In genomic region chr3:138945646-138946553, GRCh38 we compare ENCODE assay signal across 8 cellular contexts. TPM values are rescaled to one million over a fixed set of nuclear protein-coding genes. Genes with fewer than 3 reads are reported as not detected.
A peak's percentile ranks its signal among the peaks of the same experiment; 100 is the strongest.
DNase-seq lines count a peak whose midpoint lies in the region; ATAC-seq, FAIRE-seq and TF ChIP-seq lines count a peak whose summit lies in the region.

No MANE protein-coding gene starts in this region.

- peak overlapping the region; percentile 23 to 45 for H3K4me3 ChIP-seq in CD4-positive, alpha-beta memory T cell (ENCODE audit: low read length in 2 of 2)
- H3K4me3 ChIP-seq in HUES6 (ENCODE audit: low read depth, low read length) (peak overlapping the region; percentile 55), hepatocyte (no peak overlapping the region), small intestine (ENCODE audit: low read depth in 1 of 2, low read length in 2 of 2) (peak overlapping the region in 1 of 2 donors; percentile 41)

- no peaks in the 10 kb centered on the region for H3K9me2 ChIP-seq in hepatocyte (replicated peaks; ENCODE audit: insufficient read depth)

- DNase-seq in CD4-positive, alpha-beta memory T cell = peak in 1 of 5 donors; percentile 20
- peak; percentile 55 for DNase-seq in activated T-cell treated with anti-CD3 and anti-CD28 coated beads, Interleukin-2, amount 50 U/mL, for 24 hours
- peak; percentile 30 for DNase-seq in hepatocyte (ENCODE audit: low spot score)
- peak; percentile 31 for DNase-seq in small intestine
- no peak for DNase-seq in stimulated activated CD4-positive, alpha-beta T cell treated with anti-CD3 and anti-CD28 coated beads, Interleukin-1b, Interleukin-23, amount 100 ng/mL, for 48 hours
- no peak for DNase-seq in hippocampal formation (lab: John Stamatoyannopoulos, UW)

- peak; percentile 17 for TF ChIP-seq CTCF in hepatocyte (IDR thresholded peaks at IDR 0.05; ENCODE audit: poor library complexity)

- no peaks in the 10 kb centered on the region for H3K9me3 ChIP-seq in CD4-positive, alpha-beta memory T cell (ENCODE audit: control insufficient read depth in 1 of 2, low read length in 2 of 2)
- H3K9me3 ChIP-seq in HUES6 (ENCODE audit: control insufficient read depth, insufficient read depth, low read depth, low read length) (no peaks in the 10 kb centered on the region), hepatocyte (ENCODE audit: low read depth) (no peaks in the 10 kb centered on the region), small intestine (ENCODE audit: control insufficient read depth, low read depth) (no peaks in the 10 kb centered on the region)

- H3K4me1 ChIP-seq in CD4-positive, alpha-beta memory T cell (ENCODE audit: insufficient read depth, low read length) = peaks cover 41% of the 10 kb centered on the region
- H3K4me1 ChIP-seq in HUES6 (ENCODE audit: control insufficient read depth, insufficient read depth, low read length) (peaks cover 53% of the 10 kb centered on the region), hepatocyte (ENCODE audit: insufficient read depth) (peaks cover 35% of the 10 kb centered on the region), small intestine (ENCODE audit: control insufficient read depth in 2 of 2, insufficient read depth in 1 of 2, low read depth in 1 of 2, low read length in 1 of 2) (peaks cover 2 to 12% of the 10 kb centered on the region in 2 donors)

- no peak for TF ChIP-seq POLR2A in GM18505 (IDR thresholded peaks at IDR 0.05; ENCODE audit: borderline replicate concordance, extremely low read depth, insufficient read depth, insufficient read length)

- WGBS in hepatocyte (ENCODE audit: low lambda C conversion rate, missing lambda C conversion rate) = 2% methylated on average over 60 of the region's 114 CpGs
- WGBS in small intestine, 3 donors = 1 to 2% (median 2%) methylated on average over 55 to 114 of the region's 114 CpGs

- H3K4me1 Mint-ChIP-seq in CD4-positive, alpha-beta memory T cell = peaks cover 28 to 62% (median 37%) of the 10 kb centered on the region in 4 donors
- peaks cover 41% of the 10 kb centered on the region for H3K4me1 Mint-ChIP-seq in activated T-cell treated with anti-CD3 and anti-CD28 coated beads, Interleukin-2, amount 50 U/mL, for 24 hours (ENCODE audit: low read depth)

- CTCF ChIA-PET in CD4-positive, alpha-beta memory T cell (lab: Charles Lee; ENCODE audit: partially characterized antibody) = interaction anchor here (1.8 to 2.2 kb wide), 2 partner anchors 10 to 22 kb away, joined by 9 to 11 read pairs; no protein-coding TSS in a partner anchor

- FAIRE-seq in small intestine (lab: Jason Lieb, UNC) = no peak

- intact Hi-C loops in CD4-positive, alpha-beta memory T cell (cut with micrococcal nuclease) = loop anchor here (10.0 kb wide), 2 partner anchors 611 to 761 kb away; partner anchors contain the start of gene ARMC8

- H3K36me3 ChIP-seq in CD4-positive, alpha-beta memory T cell (ENCODE audit: insufficient read depth, low read length) = no peaks in the 10 kb centered on the region
- H3K36me3 ChIP-seq in HUES6 (ENCODE audit: control insufficient read depth, insufficient read depth, low read length) (no peaks in the 10 kb centered on the region), hepatocyte (replicated peaks; ENCODE audit: insufficient read depth, low read depth) (no peaks in the 10 kb centered on the region), small intestine (ENCODE audit: control insufficient read depth in 2 of 2, insufficient read depth in 2 of 2, low read length in 2 of 2) (no peaks in the 10 kb centered on the region)

- H3K27me3 Mint-ChIP-seq in CD4-positive, alpha-beta memory T cell = peaks cover 67 to 75% of the 10 kb centered on the region in 2 donors
- H3K27me3 Mint-ChIP-seq in activated T-cell treated with anti-CD3 and anti-CD28 coated beads, Interleukin-2, amount 50 U/mL, for 24 hours = peaks cover 91% of the 10 kb centered on the region

- peak overlapping the region; percentile 19 for H3K9ac ChIP-seq in HUES6 (ENCODE audit: low read length)

- H3K4me2 ChIP-seq in hepatocyte = peak overlapping the region; percentile 94

- peaks cover 63% of the 10 kb centered on the region for H3K27me3 ChIP-seq in CD4-positive, alpha-beta memory T cell (ENCODE audit: insufficient read depth, low read length)
- H3K27me3 ChIP-seq in HUES6 (ENCODE audit: control insufficient read depth, insufficient read depth, low read length) = peaks cover 100% of the 10 kb centered on the region
- peaks cover 97% of the 10 kb centered on the region for H3K27me3 ChIP-seq in hepatocyte
- H3K27me3 ChIP-seq in small intestine (ENCODE audit: control insufficient read depth in 2 of 2, insufficient read depth in 2 of 2, low read length in 2 of 2) = peaks cover 14 to 64% of the 10 kb centered on the region in 2 donors

- no peak for ATAC-seq in GM18505 (IDR thresholded peaks at IDR 0.05; ENCODE audit: unreplicated experiment)

- H3K9me3 Mint-ChIP-seq in CD4-positive, alpha-beta memory T cell = peaks cover 0 to 14% (median 0%) of the 10 kb centered on the region in 8 donors
- H3K9me3 Mint-ChIP-seq in activated T-cell treated with anti-CD3 and anti-CD28 coated beads, Interleukin-2, amount 50 U/mL, for 24 hours = no peaks in the 10 kb centered on the region

- no peaks in the 10 kb centered on the region for H4K20me1 ChIP-seq in hepatocyte (ENCODE audit: insufficient read depth, poor library complexity, severe bottlenecking)

- H3K36me3 Mint-ChIP-seq in CD4-positive, alpha-beta memory T cell = peaks cover 1 to 4% of the 10 kb centered on the region in 2 donors
- no peaks in the 10 kb centered on the region for H3K36me3 Mint-ChIP-seq in activated T-cell treated with anti-CD3 and anti-CD28 coated beads, Interleukin-2, amount 50 U/mL, for 24 hours (ENCODE audit: low read depth)

- H2AFZ ChIP-seq in hepatocyte = peak overlapping the region; percentile 53

- no peak overlapping the region for H3K27ac ChIP-seq in CD4-positive, alpha-beta memory T cell (ENCODE audit: low read depth, low read length)
- no peak overlapping the region for H3K27ac ChIP-seq in HUES6 (ENCODE audit: low read depth, low read length)
- H3K27ac ChIP-seq in hepatocyte = no peak overlapping the region
- no peak overlapping the region for H3K27ac ChIP-seq in small intestine (ENCODE audit: low read depth in 1 of 2, low read length in 1 of 2)

- POLR2A ChIA-PET in CD4-positive, alpha-beta memory T cell (lab: Charles Lee; ENCODE audit: partially characterized antibody) = interaction anchor here (1.4 kb wide), 1 partner anchor 352 kb away, joined by 3 read pairs; the partner anchor contains the start of gene CEP70

- no peak overlapping the region for H3K27ac Mint-ChIP-seq in CD4-positive, alpha-beta memory T cell
- H3K27ac Mint-ChIP-seq in activated T-cell treated with anti-CD3 and anti-CD28 coated beads, Interleukin-2, amount 50 U/mL, for 24 hours = no peak overlapping the region

- peak overlapping the region; percentile 20 to 94 (median 84) for H3K4me3 Mint-ChIP-seq in CD4-positive, alpha-beta memory T cell
- H3K4me3 Mint-ChIP-seq in activated T-cell treated with anti-CD3 and anti-CD28 coated beads, Interleukin-2, amount 50 U/mL, for 24 hours = peak overlapping the region; percentile 74

- H3K79me2 ChIP-seq in hepatocyte = no peaks in the 10 kb centered on the region

RNA-seq across cellular contexts. Expression of gene FOXL2, which starts 1.0 kb away (rescaled TPM):
- total RNA-seq in CD4-positive, alpha-beta memory T cell = not detected
- polyA plus RNA-seq in CD4-positive, alpha-beta memory T cell = not detected
- not detected in 2 replicates for total RNA-seq in hepatocyte
- not detected in 2 replicates for polyA plus RNA-seq in hepatocyte
- not detected for polyA plus RNA-seq in small intestine

RNA-seq across cellular contexts. Expression of gene FOXL2NB, which starts 1.1 kb away (rescaled TPM):
- not detected for total RNA-seq in CD4-positive, alpha-beta memory T cell
- polyA plus RNA-seq in CD4-positive, alpha-beta memory T cell = under 1 TPM in 1 of 2 donors, not detected in 1; 0.04 TPM
- not detected in 2 replicates for total RNA-seq in hepatocyte
- not detected in 2 replicates for polyA plus RNA-seq in hepatocyte
- polyA plus RNA-seq in small intestine = not detected

Comparison
In these comparisons a context has a peak if more than half of its experiments do, and no peak if none do; other contexts are left out.
1. DNase-seq: peak in activated T-cell treated with anti-CD3 and anti-CD28 coated beads, Interleukin-2, amount 50 U/mL, for 24 hours (single experiment), hepatocyte (single experiment) and small intestine (single experiment); none in stimulated activated CD4-positive, alpha-beta T cell treated with anti-CD3 and anti-CD28 coated beads, Interleukin-1b, Interleukin-23, amount 100 ng/mL, for 48 hours (single experiment) and hippocampal formation (0 of 2).